18 cellular contexts compared by ENCODE assay signal in genomic region chr9:25418974-25419373, GRCh38.
"Had no signal": no experiment of that assay in that cellular context is flagged by ENCODE, and none has a peak within 500 bp of the region (broad histone marks: within the 10 kb centered on the region; RNA-seq: fewer than 3 reads in every experiment).

No MANE protein-coding gene starts in this region.

- H3K4me1 ChIP-seq: body of pancreas, sigmoid colon had no signal

- FAIRE-seq: endometrium, islet of Langerhans had no signal

- H3K27me3 ChIP-seq: body of pancreas, gastroesophageal sphincter, sigmoid colon had no signal

- H3K27ac ChIP-seq: body of pancreas, gastroesophageal sphincter, sigmoid colon had no signal

- H3K4me3 ChIP-seq: body of pancreas, gastroesophageal sphincter, sigmoid colon had no signal

- H3K9me3 ChIP-seq: body of pancreas, gastroesophageal sphincter, sigmoid colon had no signal

- DNase-seq: activated CD4-positive, alpha-beta T cell treated with anti-CD3 and anti-CD28 coated beads for 4 hours; activated CD4-positive, alpha-beta T cell treated with anti-CD3 and anti-CD28 coated beads, Interleukin-2, amount 50 U/mL, for 48 hours; activated CD4-positive, CD25-positive, alpha-beta regulatory T cell; activated CD8-positive, alpha-beta memory T cell treated with anti-CD3 and anti-CD28 coated beads, Interleukin-2, amount 50 U/mL, for 48 hours; activated naive CD4-positive, alpha-beta T cell; activated T-cell treated with anti-CD3 and anti-CD28 coated beads, Interleukin-2, amount 50 U/mL, for 4 hours; body of pancreas; head of caudate nucleus; hypothalamus; nephron progenitor cell; sigmoid colon; stimulated activated CD4-positive, alpha-beta T cell treated with anti-CD3 and anti-CD28 coated beads, Interleukin-12 subunit alpha, Interleukin-12 subunit beta, amount 100 ng/mL, for 4 hours; stimulated activated CD4-positive, alpha-beta T cell treated with anti-CD3 and anti-CD28 coated beads, Interleukin-4, amount 100 ng/mL, for 4 hours; stimulated activated naive CD8-positive, alpha-beta T cell treated with anti-CD3 and anti-CD28 coated beads, Interleukin-15, Interleukin-2, amounts not matched to agents 100 U/mL and 50 U/mL, for 24 hours; T1000 had no signal

- H3K36me3 ChIP-seq: gastroesophageal sphincter, sigmoid colon had no signal
